In genomic region chr9:36187414-36187813, GRCh38 we compare ENCODE assay signal across 1 cellular context.
TF ChIP-seq lines count a peak whose summit lies in the region.

No MANE protein-coding gene starts in this region.

TF ChIP-seq in IMR-90, 13 proteins besides CTCF, POLR2A, EP300 and RAD21:
- no peak for TF ChIP-seq RCOR1 (IDR thresholded peaks at IDR 0.05; ENCODE audit: insufficient replicate concordance, low read length)
- no peak for TF ChIP-seq NFE2L2 (IDR thresholded peaks at IDR 0.05; ENCODE audit: low read depth, low read length)
- TF ChIP-seq MAFK (IDR thresholded peaks at IDR 0.05; ENCODE audit: low read depth, low read length), result no peak
- TF ChIP-seq USF2 (IDR thresholded peaks at IDR 0.05; ENCODE audit: low read depth, low read length), result peak; percentile 97
- no peak for TF ChIP-seq MAZ (IDR thresholded peaks at IDR 0.05; ENCODE audit: borderline replicate concordance, low read depth, low read length)
